23 cellular contexts compared by ENCODE assay signal in genomic region chr1:11248169-11248568, GRCh38. TPM values are rescaled to one million over a fixed set of nuclear protein-coding genes. Genes with fewer than 3 reads are reported as not detected.
A peak's percentile ranks its signal among the peaks of the same experiment; 100 is the strongest.
DNase-seq lines count a peak whose midpoint lies in the region; ATAC-seq and TF ChIP-seq lines count a peak whose summit lies in the region.
"Had no signal": no experiment of that assay in that cellular context is flagged by ENCODE, and none has a peak within 500 bp of the region (broad histone marks: within the 10 kb centered on the region; RNA-seq: fewer than 3 reads in every experiment).

No MANE protein-coding gene starts in this region.

- no CpG with 5 or more reads among the region's 4 CpGs for WGBS in mesendoderm (ENCODE audit: extremely low coverage, insufficient coverage, low lambda C conversion rate)

- no peak overlapping the region for H2BK15ac ChIP-seq in mesendoderm (replicated peaks; ENCODE audit: low read depth)

- no peak overlapping the region for H3K4ac ChIP-seq in mesendoderm (ENCODE audit: low read depth, low read length)

- H4K5ac ChIP-seq in mesendoderm (ENCODE audit: low read length), result no peak overlapping the region

- H3K9me3 ChIP-seq in SJCRH30 (replicated peaks), result no peaks in the 10 kb centered on the region
- H3K9me3 ChIP-seq: ascending aorta, suprapubic skin had no signal

- no peak overlapping the region for H3K4me3 Mint-ChIP-seq in WTC11
- no peak overlapping the region for H3K4me3 Mint-ChIP-seq in natural killer cell treated with Interleukin-12 subunit alpha and Interleukin-12 subunit beta and Interleukin-15 and Interleukin-18, amount 100 ng/mL, for 72 hours
- H3K4me3 Mint-ChIP-seq: activated naive CD4-positive, alpha-beta T cell treated with anti-CD3 and anti-CD28 coated beads, Interleukin-2, amount 50 U/mL, for 24 hours; activated T-cell treated with anti-CD3 and anti-CD28 coated beads, Interleukin-2, amount 50 U/mL, for 24 hours; central memory CD8-positive, alpha-beta T cell had no signal

- no peak overlapping the region for H2BK5ac ChIP-seq in mesendoderm (ENCODE audit: low read length)

- H3K27ac Mint-ChIP-seq in WTC11, result 0 out of 2 replicates have a peak overlapping the region, but pooled peaks have one; percentile 68
- H3K27ac Mint-ChIP-seq in natural killer cell treated with Interleukin-12 subunit alpha and Interleukin-12 subunit beta and Interleukin-15 and Interleukin-18, amount 100 ng/mL, for 72 hours, result no peak overlapping the region
- H3K27ac Mint-ChIP-seq: activated naive CD4-positive, alpha-beta T cell treated with anti-CD3 and anti-CD28 coated beads, Interleukin-2, amount 50 U/mL, for 24 hours had no signal

- no peak overlapping the region for H3K4me2 ChIP-seq in mesendoderm (ENCODE audit: low read length)

- 0 out of 2 replicates have a peak, but pooled peaks have one; percentile 20 for TF ChIP-seq CTCF in LNCaP clone FGC (IDR thresholded peaks at IDR 0.05; ENCODE audit: control insufficient read depth, extremely low read depth, insufficient read depth)
- TF ChIP-seq CTCF in WTC11 (IDR thresholded peaks at IDR 0.05), result no peak

- no peak overlapping the region for H3K23ac ChIP-seq in mesendoderm (ENCODE audit: low read length)

- no peak overlapping the region for H2BK120ac ChIP-seq in mesendoderm (ENCODE audit: low read depth, low read length)

- H3K56ac ChIP-seq in mesendoderm (ENCODE audit: low read length), result no peak overlapping the region

- CTCF ChIA-PET in WTC11 (lab: Charles Lee), result no interaction called here

- no peaks in the 10 kb centered on the region for H3K79me1 ChIP-seq in mesendoderm (ENCODE audit: low read length)

- H3K27ac ChIP-seq in mesendoderm (ENCODE audit: low read depth, low read length) (no peak overlapping the region), SJCRH30 (no peak overlapping the region)
- H3K27ac ChIP-seq: ascending aorta, C4-2B, HL-60, suprapubic skin had no signal

- H3K36me3 ChIP-seq in mesendoderm (ENCODE audit: control insufficient read depth, insufficient read depth, low read length), result peaks cover 28% of the 10 kb centered on the region
- peaks cover 66% of the 10 kb centered on the region for H3K36me3 ChIP-seq in SJCRH30

- no peak overlapping the region for H3K9ac ChIP-seq in mesendoderm (ENCODE audit: low read length)

- no peak overlapping the region for H2AK5ac ChIP-seq in mesendoderm (ENCODE audit: low read length)

- H4K8ac ChIP-seq in mesendoderm (ENCODE audit: low read depth, low read length), result no peak overlapping the region

- no peak overlapping the region for H3K4me3 ChIP-seq in LNCaP clone FGC (ENCODE audit: low read depth, low read length)
- H3K4me3 ChIP-seq in mesendoderm (ENCODE audit: low read length), result no peak overlapping the region
- no peak overlapping the region for H3K4me3 ChIP-seq in SJCRH30
- H3K4me3 ChIP-seq: ascending aorta, suprapubic skin had no signal

- no peaks in the 10 kb centered on the region for H3K4me1 Mint-ChIP-seq in WTC11
- H3K4me1 Mint-ChIP-seq in natural killer cell treated with Interleukin-12 subunit alpha and Interleukin-12 subunit beta and Interleukin-15 and Interleukin-18, amount 100 ng/mL, for 72 hours (ENCODE audit: low read depth in 2 of 2), result peaks cover 17 to 20% of the 10 kb centered on the region in 2 donors

- H3K9me3 Mint-ChIP-seq in WTC11, result peaks cover 11% of the 10 kb centered on the region
- H3K9me3 Mint-ChIP-seq in natural killer cell treated with Interleukin-12 subunit alpha and Interleukin-12 subunit beta and Interleukin-15 and Interleukin-18, amount 100 ng/mL, for 72 hours, result no peaks in the 10 kb centered on the region
- H3K9me3 Mint-ChIP-seq: activated naive CD4-positive, alpha-beta T cell treated with anti-CD3 and anti-CD28 coated beads, Interleukin-2, amount 50 U/mL, for 24 hours; activated T-cell treated with anti-CD3 and anti-CD28 coated beads, Interleukin-2, amount 50 U/mL, for 24 hours; central memory CD8-positive, alpha-beta T cell had no signal

- H3K79me2 ChIP-seq in mesendoderm (ENCODE audit: control insufficient read depth, insufficient read depth, low read length), result no peaks in the 10 kb centered on the region

- H3K36me3 Mint-ChIP-seq in WTC11, result peaks cover 55% of the 10 kb centered on the region
- H3K36me3 Mint-ChIP-seq in natural killer cell treated with Interleukin-12 subunit alpha and Interleukin-12 subunit beta and Interleukin-15 and Interleukin-18, amount 100 ng/mL, for 72 hours, result peaks cover 24% of the 10 kb centered on the region

- H3K4me1 ChIP-seq in mesendoderm (ENCODE audit: control insufficient read depth, low read depth, low read length) (no peaks in the 10 kb centered on the region), SJCRH30 (no peaks in the 10 kb centered on the region)
- H3K4me1 ChIP-seq: ascending aorta, suprapubic skin had no signal

- ATAC-seq in WTC11, result peak; percentile 65
- no peak for ATAC-seq in natural killer cell treated with Interleukin-12 subunit alpha and Interleukin-12 subunit beta and Interleukin-15 and Interleukin-18, amount 100 ng/mL, for 72 hours

- H3K27me3 ChIP-seq in mesendoderm (ENCODE audit: insufficient read depth, low read length, poor library complexity) (no peaks in the 10 kb centered on the region), SJCRH30 (no peaks in the 10 kb centered on the region; the same call in 1 of the 2 replicates)
- H3K27me3 ChIP-seq: ascending aorta, suprapubic skin had no signal

- H3K18ac ChIP-seq in mesendoderm (ENCODE audit: low read length), result no peak overlapping the region

- DNase-seq in NCI-H2171 treated with DMSO at 0.1 percent for 48 hours (lab: John Stamatoyannopoulos, UW) (peak; percentile 12), NCI-H2171 (lab: John Stamatoyannopoulos, UW) (no peak), LNCaP clone FGC (ENCODE audit: low read depth) (no peak), WTC11 (ENCODE audit: low spot score) (no peak), mesendoderm (peak; percentile 43), SJCRH30 (no peak), NCI-H748 (lab: John Stamatoyannopoulos, UW; ENCODE audit: unreplicated experiment) (no peak)
- DNase-seq in natural killer cell treated with Interleukin-12 subunit alpha and Interleukin-12 subunit beta and Interleukin-15 and Interleukin-18, amount 100 ng/mL, for 72 hours (ENCODE audit: low spot score), result no peak
- DNase-seq: activated CD4-positive, alpha-beta T cell treated with anti-CD3 and anti-CD28 coated beads, Interleukin-2, amount 50 U/mL, for 48 hours; activated T-cell treated with anti-CD3 and anti-CD28 coated beads, Interleukin-2, amount 50 U/mL, for 24 hours; DMS79 treated with DMSO at 0.1 percent for 48 hours; effector CD4-positive, alpha-beta T cell; glutamatergic neuron; IMR-90; MV-4-11; NK-92 treated with Interleukin-12 subunit alpha and Interleukin-12 subunit beta, amount 100 ng/mL, for 24 hours; T-helper 1 cell had no signal

- POLR2A ChIA-PET in WTC11 (lab: Charles Lee), result no interaction called here

- H3K27me3 Mint-ChIP-seq in WTC11 (ENCODE audit: low read depth), result no peaks in the 10 kb centered on the region
- H3K27me3 Mint-ChIP-seq in natural killer cell treated with Interleukin-12 subunit alpha and Interleukin-12 subunit beta and Interleukin-15 and Interleukin-18, amount 100 ng/mL, for 72 hours, result no peaks in the 10 kb centered on the region
- H3K27me3 Mint-ChIP-seq: activated naive CD4-positive, alpha-beta T cell treated with anti-CD3 and anti-CD28 coated beads, Interleukin-2, amount 50 U/mL, for 24 hours; activated T-cell treated with anti-CD3 and anti-CD28 coated beads, Interleukin-2, amount 50 U/mL, for 24 hours; central memory CD8-positive, alpha-beta T cell had no signal

TF ChIP-seq in WTC11, 78 proteins besides CTCF, POLR2A, EP300 and RAD21 (continues in another document):
- TF ChIP-seq MXD4 (CRISPR knock-in tag; IDR thresholded peaks at IDR 0.05; ENCODE audit: borderline replicate concordance) (no peak), ZNF317 (CRISPR knock-in tag; IDR thresholded peaks at IDR 0.05; ENCODE audit: borderline replicate concordance, low read depth) (peak; percentile 85), NR2C2 (CRISPR knock-in tag; IDR thresholded peaks at IDR 0.05) (no peak)

RNA-seq across cellular contexts. Expression of gene MTOR, which starts 14.2 kb away (rescaled TPM):
- 63.1 to 66.7 TPM (median 65.0 TPM) in 3 replicates for total RNA-seq in WTC11 (2021)
- 24.6 TPM for polyA plus RNA-seq in mesendoderm (2013, experiment 1 of 2)
- 25.0 TPM for polyA plus RNA-seq in mesendoderm (2013, experiment 2 of 2)
- 54.6 and 55.2 TPM in 2 replicates for total RNA-seq in SJCRH30 (2014; rRNA removed; shearing (Covaris generic))
- 10 to 100 TPM; 47.1 to 82.0 TPM for total RNA-seq in natural killer cell treated with Interleukin-12 subunit alpha and Interleukin-12 subunit beta and Interleukin-15 and Interleukin-18, amount 100 ng/mL, for 72 hours

RNA-seq across cellular contexts. Expression of gene UBIAD1, which starts 24.8 kb away (rescaled TPM):
- total RNA-seq in WTC11 (2021), result 20.8 to 21.6 TPM (median 20.8 TPM) in 3 replicates
- polyA plus RNA-seq in mesendoderm (2013, experiment 1 of 2), result 18.3 TPM
- polyA plus RNA-seq in mesendoderm (2013, experiment 2 of 2), result 18.0 TPM
- total RNA-seq in SJCRH30 (2014; rRNA removed; shearing (Covaris generic)), result 26.5 and 27.1 TPM in 2 replicates
- total RNA-seq in natural killer cell treated with Interleukin-12 subunit alpha and Interleukin-12 subunit beta and Interleukin-15 and Interleukin-18, amount 100 ng/mL, for 72 hours, result 10 to 100 TPM; 19.0 to 41.8 TPM

RNA-seq across cellular contexts. Expression of gene ANGPTL7, which starts 59.0 kb away (rescaled TPM):
- not detected in 3 replicates for total RNA-seq in WTC11 (2021)
- 0.01 TPM for polyA plus RNA-seq in mesendoderm (2013, experiment 1 of 2)
- polyA plus RNA-seq in mesendoderm (2013, experiment 2 of 2), result 0.03 TPM
- not detected in 2 replicates for total RNA-seq in SJCRH30 (2014; rRNA removed; shearing (Covaris generic))
- not detected for total RNA-seq in natural killer cell treated with Interleukin-12 subunit alpha and Interleukin-12 subunit beta and Interleukin-15 and Interleukin-18, amount 100 ng/mL, for 72 hours
- polyA plus RNA-seq: IMR-90 had no signal

Comparison
In these comparisons a context has a peak if more than half of its experiments do, and no peak if none do; other contexts are left out.
1. DNase-seq: peak in NCI-H2171 treated with DMSO at 0.1 percent for 48 hours (single experiment) and mesendoderm (single experiment); none in NCI-H2171 (single experiment), LNCaP clone FGC (single experiment), WTC11 (single experiment), SJCRH30 (0 of 2), natural killer cell treated with Interleukin-12 subunit alpha and Interleukin-12 subunit beta and Interleukin-15 and Interleukin-18, amount 100 ng/mL, for 72 hours (single experiment) and NCI-H748 (single experiment).